ENCODE assay signal across 2 cellular contexts in genomic region chr17:38824899-38825761, GRCh38.
TF ChIP-seq lines count a peak whose summit lies in the region.

TSS of gene CWC25 (minus strand) at chr17:38825321. CDS start at chr17:38825183, 138 bp downstream.

TF ChIP-seq in A549, 52 proteins besides CTCF, POLR2A, EP300 and RAD21 (continued from another document and continues in another):
- TF ChIP-seq HES2 (IDR thresholded peaks at IDR 0.05): no peak
- peak; percentile 62; the same call in 1 of the 2 replicates for TF ChIP-seq HOXA7 (CRISPR knock-in tag; IDR thresholded peaks at IDR 0.05)
- no peak for TF ChIP-seq RCOR1 (IDR thresholded peaks at IDR 0.05; ENCODE audit: low read depth, low read length)
- no peak for TF ChIP-seq CBX2 (IDR thresholded peaks at IDR 0.05; ENCODE audit: borderline replicate concordance, low read depth)
- no peak for TF ChIP-seq FOSL2 (IDR thresholded peaks at IDR 0.05)
- peak; percentile 63 for TF ChIP-seq FOSL2 (CRISPR knock-in tag; IDR thresholded peaks at IDR 0.05)
- peak; percentile 88; the same call in 1 of the 3 replicates for TF ChIP-seq BCL3 (IDR thresholded peaks at IDR 0.05)
- peak; percentile 71; the same call in 1 of the 2 replicates for TF ChIP-seq HEYL (CRISPR knock-in tag; IDR thresholded peaks at IDR 0.05)
- no peak for TF ChIP-seq ZC3H11A (IDR thresholded peaks at IDR 0.05)
- TF ChIP-seq RNF2 (IDR thresholded peaks at IDR 0.05; ENCODE audit: borderline replicate concordance, low read depth): no peak; the same call in 1 of the 2 replicates
- TF ChIP-seq TFCP2L1 (CRISPR knock-in tag; IDR thresholded peaks at IDR 0.05): peak; percentile 79; the same call in 1 of the 2 replicates
- no peak for TF ChIP-seq BHLHE40 (IDR thresholded peaks at IDR 0.05; ENCODE audit: low read depth, low read length)
- no peak for TF ChIP-seq NR3C1 (IDR thresholded peaks at IDR 0.05)
- TF ChIP-seq CHD2 (IDR thresholded peaks at IDR 0.05; ENCODE audit: low read length, partially characterized antibody): peak; percentile 66
- TF ChIP-seq ZSCAN20 (CRISPR knock-in tag; IDR thresholded peaks at IDR 0.05): no peak
- peak; percentile 85; the same call in 1 of the 2 replicates for TF ChIP-seq ZNF302 (CRISPR knock-in tag; IDR thresholded peaks at IDR 0.05)
- peak; percentile 41 to 81; a peak in 3 of 4 replicates for TF ChIP-seq CEBPB (IDR thresholded peaks at IDR 0.05)
- TF ChIP-seq NFE2L2 (conservative IDR thresholded peaks at IDR 0.05; ENCODE audit: low read length): peak; percentile 95
- peak; percentile 99 for TF ChIP-seq HOXB13 (CRISPR knock-in tag; IDR thresholded peaks at IDR 0.05; ENCODE audit: low read depth)
- no peak for TF ChIP-seq JUNB (IDR thresholded peaks at IDR 0.05)
- TF ChIP-seq MYC (IDR thresholded peaks at IDR 0.05; ENCODE audit: borderline replicate concordance, low read length): peak; percentile 74
- TF ChIP-seq CHD4 (IDR thresholded peaks at IDR 0.05; ENCODE audit: borderline replicate concordance): no peak
- no peak for TF ChIP-seq KDM1A (IDR thresholded peaks at IDR 0.05; ENCODE audit: low read depth)
- TF ChIP-seq PHF8 (IDR thresholded peaks at IDR 0.05; ENCODE audit: borderline replicate concordance, low read depth): peak; percentile 89
- TF ChIP-seq HMGXB4 (CRISPR knock-in tag; IDR thresholded peaks at IDR 0.05; ENCODE audit: borderline replicate concordance): peak; percentile 93; the same call in 1 of the 2 replicates
- TF ChIP-seq RFX5 (IDR thresholded peaks at IDR 0.05): peak; percentile 69; the same call in 1 of the 2 replicates
- 0 out of 2 replicates have a peak, but pooled peaks have one; percentile 20 for TF ChIP-seq GATA3 (IDR thresholded peaks at IDR 0.05; ENCODE audit: borderline replicate concordance)
- TF ChIP-seq KDM5A (IDR thresholded peaks at IDR 0.05): peak; percentile 83
- no peak for TF ChIP-seq SREBF2 (IDR thresholded peaks at IDR 0.05)
- TF ChIP-seq HDAC2 (IDR thresholded peaks at IDR 0.05): no peak
- peak; percentile 99 for TF ChIP-seq MAX (IDR thresholded peaks at IDR 0.05)
- TF ChIP-seq USF2 (IDR thresholded peaks at IDR 0.05): no peak
- peak; percentile 88 for TF ChIP-seq MAFK (IDR thresholded peaks at IDR 0.05; ENCODE audit: partially characterized antibody)
- 0 out of 2 replicates have a peak, but pooled peaks have one; percentile 76 for TF ChIP-seq ATOH8 (CRISPR knock-in tag; IDR thresholded peaks at IDR 0.05; ENCODE audit: low read depth)
- TF ChIP-seq EHMT2 (IDR thresholded peaks at IDR 0.05; ENCODE audit: low read depth): no peak

TF ChIP-seq in WTC11, 78 proteins besides CTCF, POLR2A, EP300 and RAD21 (continued from another document and continues in another):
- TF ChIP-seq PRDM15 (CRISPR knock-in tag; IDR thresholded peaks at IDR 0.05) (no peak), GTF2I (CRISPR knock-in tag; conservative IDR thresholded peaks at IDR 0.05) (no peak), MAX (CRISPR knock-in tag; IDR thresholded peaks at IDR 0.05) (peak; percentile 90), USF2 (CRISPR knock-in tag; IDR thresholded peaks at IDR 0.05) (peak; percentile 66), USF1 (CRISPR knock-in tag; IDR thresholded peaks at IDR 0.05) (peak; percentile 65; the same call in 1 of the 2 replicates), ZMAT4 (CRISPR knock-in tag; IDR thresholded peaks at IDR 0.05) (no peak), ZNF317 (CRISPR knock-in tag; IDR thresholded peaks at IDR 0.05; ENCODE audit: borderline replicate concordance, low read depth) (no peak), FOXK1 (CRISPR knock-in tag; IDR thresholded peaks at IDR 0.05) (peak; percentile 98), ZNF671 (CRISPR knock-in tag; IDR thresholded peaks at IDR 0.05) (0 out of 2 replicates have a peak, but pooled peaks have one; percentile 11), TEAD1 (CRISPR knock-in tag; IDR thresholded peaks at IDR 0.05) (peak; percentile 83), ZNF138 (CRISPR knock-in tag; conservative IDR thresholded peaks at IDR 0.05) (no peak), ZNF232 (CRISPR knock-in tag; IDR thresholded peaks at IDR 0.05) (peak; percentile 76; the same call in 1 of the 2 replicates), SOX15 (CRISPR knock-in tag; IDR thresholded peaks at IDR 0.05) (no peak), IRF1 (CRISPR knock-in tag; IDR thresholded peaks at IDR 0.05) (peak; percentile 76; the same call in 1 of the 2 replicates), PREB (CRISPR knock-in tag; IDR thresholded peaks at IDR 0.05; ENCODE audit: borderline replicate concordance) (peak; percentile 68; the same call in 1 of the 2 replicates), JAZF1 (CRISPR knock-in tag; IDR thresholded peaks at IDR 0.05) (no peak), AR (CRISPR knock-in tag; IDR thresholded peaks at IDR 0.05) (no peak), TCF7 (CRISPR knock-in tag; IDR thresholded peaks at IDR 0.05; ENCODE audit: low read depth) (no peak), TP53 (CRISPR knock-in tag; IDR thresholded peaks at IDR 0.05) (no peak), STAT6 (CRISPR knock-in tag; conservative IDR thresholded peaks at IDR 0.05; ENCODE audit: low read depth) (no peak), MLX (CRISPR knock-in tag; IDR thresholded peaks at IDR 0.05) (no peak), SMAD4 (CRISPR knock-in tag; IDR thresholded peaks at IDR 0.05) (0 out of 2 replicates have a peak, but pooled peaks have one; percentile 30), ZBTB21 (CRISPR knock-in tag; IDR thresholded peaks at IDR 0.05; ENCODE audit: borderline replicate concordance) (peak; percentile 84; the same call in 1 of the 2 replicates), NFATC4 (CRISPR knock-in tag; IDR thresholded peaks at IDR 0.05) (0 out of 2 replicates have a peak, but pooled peaks have one; percentile 35), E2F4 (CRISPR knock-in tag; IDR thresholded peaks at IDR 0.05; ENCODE audit: borderline replicate concordance, low read depth) (no peak), OVOL2 (CRISPR knock-in tag; IDR thresholded peaks at IDR 0.05; ENCODE audit: borderline replicate concordance) (no peak), IRF2 (CRISPR knock-in tag; IDR thresholded peaks at IDR 0.05; ENCODE audit: borderline replicate concordance, low read depth) (no peak), NFE2L1 (CRISPR knock-in tag; IDR thresholded peaks at IDR 0.05) (peak; percentile 100)
